ENCODE assay signal across 9 cellular contexts in genomic region chr1:66933887-66934700, GRCh38. TPM values are rescaled to one million over a fixed set of nuclear protein-coding genes. Genes with fewer than 3 reads are reported as not detected.
DNase-seq lines count a peak whose midpoint lies in the region; ATAC-seq and TF ChIP-seq lines count a peak whose summit lies in the region.
"Had no signal": no experiment of that assay in that cellular context is flagged by ENCODE, and none has a peak within 500 bp of the region (broad histone marks: within the 10 kb centered on the region; RNA-seq: fewer than 3 reads in every experiment).

No MANE protein-coding gene starts in this region.

- peaks cover 89% of the 10 kb centered on the region for H3K79me2 ChIP-seq in ACC112 (ENCODE audit: control insufficient read depth, insufficient read depth, low read length, unreplicated experiment)

- intact Hi-C loops in activated T-helper 1 cell treated with anti-CD3 and anti-CD28 coated beads, Interleukin-12 subunit alpha, Interleukin-12 subunit beta, Interleukin-2, Interleukin-4 antibody, amounts not matched to agents 30 ng/mL and 10 ng/mL and 1 ng/mL, durations not matched to agents 14 hours and 24 hours and 36 hours (cut with micrococcal nuclease), result loop anchor here (2.0 to 5.0 kb wide), 7 partner anchors 15 to 1787 kb away; partner anchors contain the start of gene AK4
- intact Hi-C loops in right lobe of liver (cut with DNase I), result no loop called here

- H3K27ac ChIP-seq in ACC112 (ENCODE audit: low read depth, low read length) (peak overlapping the region; percentile 83), right lobe of liver (peak overlapping the region in 2 of 3 donors; percentile 35 to 45)

- TF ChIP-seq CTCF in right lobe of liver (IDR thresholded peaks at IDR 0.05), result no peak

- H3K4me1 ChIP-seq in ACC112 (ENCODE audit: control insufficient read depth, insufficient read depth, low read length, unreplicated experiment) (peaks cover 55% of the 10 kb centered on the region), right lobe of liver (peaks cover 0 to 45% (median 5%) of the 10 kb centered on the region in 4 donors)

- H3K4me3 ChIP-seq in ACC112 (ENCODE audit: low read depth, low read length) (peak overlapping the region; percentile 80), right lobe of liver (peak overlapping the region; percentile 2 to 36 (median 12))

- no peaks in the 10 kb centered on the region for H3K36me3 ChIP-seq in ACC112 (ENCODE audit: insufficient read depth, low read length)
- no peaks in the 10 kb centered on the region for H3K36me3 ChIP-seq in right lobe of liver

- no peak for DNase-seq in HEK293T (ENCODE audit: extremely low spot score)
- DNase-seq in activated T-helper 1 cell treated with anti-CD3 and anti-CD28 coated beads, Interleukin-12 subunit alpha, Interleukin-12 subunit beta, Interleukin-2, Interleukin-4 antibody, amounts not matched to agents 30 ng/mL and 10 ng/mL and 1 ng/mL, durations not matched to agents 14 hours and 24 hours and 36 hours (ENCODE audit: low spot score), result no peak
- DNase-seq in right lobe of liver, result no peak
- no peak for DNase-seq in activated CD8-positive, alpha-beta memory T cell treated with anti-CD3 and anti-CD28 coated beads, Interleukin-2, amount 50 U/mL, for 48 hours
- DNase-seq: anterior cingulate cortex had no signal

- 23% methylated on average over 7 of the region's 7 CpGs for WGBS in right lobe of liver (ENCODE audit: insufficient coverage, low coverage, low lambda C conversion rate, missing lambda C conversion rate)

- POLR2A ChIA-PET in HEK293T (lab: Yijun Ruan, JAX), result interaction anchor here (1.4 to 1.8 kb wide), 2 partner anchors 9 to 11 kb away, joined by 4 to 8 read pairs; partner anchors contain the start of genes DNAI4 and MIER1

- no peaks in the 10 kb centered on the region for H3K27me3 Mint-ChIP-seq in activated T-helper 1 cell treated with anti-CD3 and anti-CD28 coated beads, Interleukin-12 subunit alpha, Interleukin-12 subunit beta, Interleukin-2, Interleukin-4 antibody, amounts not matched to agents 30 ng/mL and 10 ng/mL and 1 ng/mL, durations not matched to agents 14 hours and 24 hours and 36 hours (ENCODE audit: insufficient read depth)

- H3K9me3 Mint-ChIP-seq in activated T-helper 1 cell treated with anti-CD3 and anti-CD28 coated beads, Interleukin-12 subunit alpha, Interleukin-12 subunit beta, Interleukin-2, Interleukin-4 antibody, amounts not matched to agents 30 ng/mL and 10 ng/mL and 1 ng/mL, durations not matched to agents 14 hours and 24 hours and 36 hours, result no peaks in the 10 kb centered on the region

- CTCF ChIA-PET in HEK293T (lab: Yijun Ruan, JAX), result interaction anchor here (0.6 to 1.0 kb wide), 2 partner anchors 195 to 215 kb away, joined by 3 to 9 read pairs; no protein-coding TSS in a partner anchor

- no peaks in the 10 kb centered on the region for H3K27me3 ChIP-seq in ACC112 (ENCODE audit: insufficient read depth, low read length)
- H3K27me3 ChIP-seq in right lobe of liver, result no peaks in the 10 kb centered on the region

- peaks cover 19% of the 10 kb centered on the region for H3K36me3 Mint-ChIP-seq in activated T-helper 1 cell treated with anti-CD3 and anti-CD28 coated beads, Interleukin-12 subunit alpha, Interleukin-12 subunit beta, Interleukin-2, Interleukin-4 antibody, amounts not matched to agents 30 ng/mL and 10 ng/mL and 1 ng/mL, durations not matched to agents 14 hours and 24 hours and 36 hours (ENCODE audit: low read depth)

- no peaks in the 10 kb centered on the region for H3K9me3 ChIP-seq in right lobe of liver

- peak overlapping the region; percentile 75 for H3K4me3 Mint-ChIP-seq in activated T-helper 1 cell treated with anti-CD3 and anti-CD28 coated beads, Interleukin-12 subunit alpha, Interleukin-12 subunit beta, Interleukin-2, Interleukin-4 antibody, amounts not matched to agents 30 ng/mL and 10 ng/mL and 1 ng/mL, durations not matched to agents 14 hours and 24 hours and 36 hours

- no peak for ATAC-seq in right lobe of liver
- no peak for ATAC-seq in HG03025 (IDR thresholded peaks at IDR 0.05; ENCODE audit: low FRiP score, unreplicated experiment)
- no peak for ATAC-seq in HG02759 (IDR thresholded peaks at IDR 0.05; ENCODE audit: unreplicated experiment)
- ATAC-seq in GM19463 (IDR thresholded peaks at IDR 0.05; ENCODE audit: unreplicated experiment), result no peak

- peak overlapping the region; percentile 67 for H3K27ac Mint-ChIP-seq in activated T-helper 1 cell treated with anti-CD3 and anti-CD28 coated beads, Interleukin-12 subunit alpha, Interleukin-12 subunit beta, Interleukin-2, Interleukin-4 antibody, amounts not matched to agents 30 ng/mL and 10 ng/mL and 1 ng/mL, durations not matched to agents 14 hours and 24 hours and 36 hours

- H3K4me1 Mint-ChIP-seq in activated T-helper 1 cell treated with anti-CD3 and anti-CD28 coated beads, Interleukin-12 subunit alpha, Interleukin-12 subunit beta, Interleukin-2, Interleukin-4 antibody, amounts not matched to agents 30 ng/mL and 10 ng/mL and 1 ng/mL, durations not matched to agents 14 hours and 24 hours and 36 hours (ENCODE audit: low read depth), result peaks cover 72% of the 10 kb centered on the region

- no peak for TF ChIP-seq POLR2A in right lobe of liver (IDR thresholded peaks at IDR 0.05)

- H2AFZ ChIP-seq in ACC112 (ENCODE audit: low read length, unreplicated experiment), result no peak overlapping the region

TF ChIP-seq in HEK293T, 16 proteins besides CTCF, POLR2A, EP300 and RAD21:
- TF ChIP-seq HDGF (IDR thresholded peaks at IDR 0.05; ENCODE audit: borderline replicate concordance) (no peak), ZNF384 (IDR thresholded peaks at IDR 0.05) (peak; percentile 96), L3MBTL2 (conservative IDR thresholded peaks at IDR 0.05) (0 out of 2 replicates have a peak, but pooled peaks have one; percentile 15)
TF ChIP-seq in HEK293T: peak in this region for 2.

RNA-seq across cellular contexts. Expression of gene MIER1, which starts 9.3 kb away (rescaled TPM):
- total RNA-seq in activated T-helper 1 cell treated with anti-CD3 and anti-CD28 coated beads, Interleukin-12 subunit alpha, Interleukin-12 subunit beta, Interleukin-2, Interleukin-4 antibody, amounts not matched to agents 30 ng/mL and 10 ng/mL and 1 ng/mL, durations not matched to agents 14 hours and 24 hours and 36 hours, result 53.2 and 57.4 TPM in 2 replicates
- 10 to 100 TPM; 11.8 to 27.0 (median 19.3) TPM for total RNA-seq in right lobe of liver

RNA-seq across cellular contexts. Expression of gene DNAI4, which starts 9.4 kb away (rescaled TPM):
- 1.2 and 3.2 TPM in 2 replicates for total RNA-seq in activated T-helper 1 cell treated with anti-CD3 and anti-CD28 coated beads, Interleukin-12 subunit alpha, Interleukin-12 subunit beta, Interleukin-2, Interleukin-4 antibody, amounts not matched to agents 30 ng/mL and 10 ng/mL and 1 ng/mL, durations not matched to agents 14 hours and 24 hours and 36 hours
- 1 to 10 TPM in 4 of 6 experiments, under 1 TPM in 2; 0.80 to 3.4 (median 1.4) TPM for total RNA-seq in right lobe of liver
